Comparison of ENCODE assay signal across 28 cellular contexts in the genomic region with DNA sequence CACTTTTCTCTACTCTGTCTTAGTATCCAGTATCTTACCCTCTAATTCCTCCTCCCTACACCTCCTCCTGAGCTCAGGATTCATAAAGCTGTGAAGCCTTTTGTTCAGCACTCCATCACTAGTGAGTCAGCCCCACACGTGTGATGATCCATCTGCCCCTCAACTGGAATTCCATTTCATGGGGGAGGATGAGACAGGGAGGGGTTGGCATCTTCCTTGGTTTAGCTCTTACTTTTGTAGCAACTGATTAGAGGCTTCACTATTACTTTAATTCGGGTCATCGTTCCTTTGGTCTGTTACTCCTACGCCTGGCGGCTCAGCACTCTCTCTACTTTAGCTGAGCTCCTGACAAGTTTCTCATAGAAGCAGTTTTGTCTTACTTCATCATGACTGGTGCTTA. TPM values are rescaled to one million over a fixed set of nuclear protein-coding genes. Genes with fewer than 3 reads are reported as not detected.
A peak's percentile ranks its signal among the peaks of the same experiment; 100 is the strongest.
DNase-seq lines count a peak whose midpoint lies in the region; ATAC-seq, FAIRE-seq and TF ChIP-seq lines count a peak whose summit lies in the region.
"Had no signal": no experiment of that assay in that cellular context is flagged by ENCODE, and none has a peak within 500 bp of the region (broad histone marks: within the 10 kb centered on the region; RNA-seq: fewer than 3 reads in every experiment).

No MANE protein-coding gene starts in this region.

- H3K4me3 Mint-ChIP-seq in CD4-positive, alpha-beta memory T cell = no peak overlapping the region
- H3K4me3 Mint-ChIP-seq: brain; CD4-positive, alpha-beta T cell; stimulated activated naive B cell treated with anti-CD40 and anti-IgM and Interleukin-4, amounts not matched to agents 10 μg/mL and 1 μg/mL and 100 μg/mL, for 72 hours; T-helper 2 cell treated with Interferon-gamma antibody and Interleukin-4, amounts not matched to agents 5 μg/mL and 100 μg/mL, for 36 hours; WTC11 had no signal

- peaks cover 3% of the 10 kb centered on the region; the same call in 1 of the 2 replicates for H3K27me3 ChIP-seq in GM23248 (replicated peaks; ENCODE audit: insufficient read depth)
- no peaks in the 10 kb centered on the region for H3K27me3 ChIP-seq in neutrophil
- peaks cover 5% of the 10 kb centered on the region for H3K27me3 ChIP-seq in CD4-positive, alpha-beta memory T cell (ENCODE audit: insufficient read depth, low read length)
- no peaks in the 10 kb centered on the region for H3K27me3 ChIP-seq in hepatocyte
- H3K27me3 ChIP-seq: colonic mucosa, tibial artery had no signal

- DNase-seq in GM23248 = peak; percentile 4
- DNase-seq in RCC 7860 (ENCODE audit: low spot score) = peak; percentile 34
- DNase-seq in head of caudate nucleus = peak in 24 of 42 donors; percentile 4 to 65 (median 31)
- no peak for DNase-seq in CD4-positive, alpha-beta memory T cell
- DNase-seq in hepatocyte (ENCODE audit: low spot score) = no peak
- DNase-seq: activated CD4-positive, alpha-beta T cell treated with anti-CD3 and anti-CD28 coated beads, Interleukin-2, amount 50 U/mL, for 48 hours; activated CD8-positive, alpha-beta memory T cell treated with anti-CD3 and anti-CD28 coated beads, Interleukin-2, amount 50 U/mL, for 48 hours; activated effector memory CD4-positive, alpha-beta T cell treated with anti-CD3 and anti-CD28 coated beads, Interleukin-2, amount 50 U/mL, for 16 hours; CD4-positive, alpha-beta T cell; colonic mucosa; DMS79 treated with DMSO at 0.1 percent for 48 hours; esophagus squamous epithelium; left colon; MM.1S; NCI-H146; NCI-H2171; NCI-H524 treated with DMSO at 0.1 percent for 48 hours; stimulated activated CD4-positive, alpha-beta T cell treated with anti-CD3 and anti-CD28 coated beads, Interleukin-2, amount 100 ng/mL, for 48 hours; stimulated activated naive B cell treated with anti-CD40 and anti-IgM and Interleukin-4, amounts not matched to agents 10 μg/mL and 1 μg/mL and 100 μg/mL, for 72 hours; tibial artery had no signal

- TF ChIP-seq CTCF in neutrophil (IDR thresholded peaks at IDR 0.05) (no peak), hepatocyte (IDR thresholded peaks at IDR 0.05; ENCODE audit: poor library complexity) (no peak)

- no peak overlapping the region for H3K9ac ChIP-seq in GM23248

- H3K36me3 ChIP-seq in GM23248 (ENCODE audit: low read depth) (no peaks in the 10 kb centered on the region), neutrophil (peaks cover 36% of the 10 kb centered on the region), hepatocyte (replicated peaks; ENCODE audit: insufficient read depth, low read depth) (no peaks in the 10 kb centered on the region)
- H3K36me3 ChIP-seq in CD4-positive, alpha-beta memory T cell (ENCODE audit: insufficient read depth, low read length) = no peaks in the 10 kb centered on the region
- H3K36me3 ChIP-seq: colonic mucosa, esophagus squamous epithelium, tibial artery had no signal

- in situ Hi-C loops in GM23248 (cut with MboI) = no loop called here

- H2AFZ ChIP-seq in GM23248 = no peak overlapping the region
- H2AFZ ChIP-seq in hepatocyte = no peak overlapping the region

- H3K79me2 ChIP-seq in GM23248 (ENCODE audit: insufficient read depth) (no peaks in the 10 kb centered on the region), hepatocyte (no peaks in the 10 kb centered on the region)

- H3K9me3 ChIP-seq in GM23248 (ENCODE audit: low read depth) = no peaks in the 10 kb centered on the region
- H3K9me3 ChIP-seq in neutrophil = no peaks in the 10 kb centered on the region
- H3K9me3 ChIP-seq in CD4-positive, alpha-beta memory T cell (ENCODE audit: control insufficient read depth in 1 of 2, low read length in 2 of 2) = no peaks in the 10 kb centered on the region
- no peaks in the 10 kb centered on the region for H3K9me3 ChIP-seq in hepatocyte (ENCODE audit: low read depth)
- H3K9me3 ChIP-seq: colonic mucosa, esophagus squamous epithelium, tibial artery had no signal

- H3K9me2 ChIP-seq in GM23248 (ENCODE audit: insufficient read depth) (no peaks in the 10 kb centered on the region), hepatocyte (replicated peaks; ENCODE audit: insufficient read depth) (no peaks in the 10 kb centered on the region)

- H3K4me3 ChIP-seq in GM23248 = no peak overlapping the region
- peak overlapping the region; percentile 53 to 74 for H3K4me3 ChIP-seq in neutrophil (ENCODE audit: low read depth in 1 of 2, low read length in 1 of 2)
- no peak overlapping the region for H3K4me3 ChIP-seq in CD4-positive, alpha-beta memory T cell (ENCODE audit: low read length in 2 of 2)
- no peak overlapping the region for H3K4me3 ChIP-seq in hepatocyte
- H3K4me3 ChIP-seq: colonic mucosa, esophagus squamous epithelium, tibial artery had no signal

- H3K4me2 ChIP-seq in GM23248 (ENCODE audit: unreplicated experiment) = no peak overlapping the region
- no peak overlapping the region for H3K4me2 ChIP-seq in hepatocyte

- H3K36me3 Mint-ChIP-seq in CD4-positive, alpha-beta memory T cell = peaks cover 2 to 3% of the 10 kb centered on the region in 2 donors
- H3K36me3 Mint-ChIP-seq: brain; stimulated activated naive B cell treated with anti-CD40 and anti-IgM and Interleukin-4, amounts not matched to agents 10 μg/mL and 1 μg/mL and 100 μg/mL, for 72 hours had no signal

- CTCF ChIA-PET in CD4-positive, alpha-beta memory T cell (lab: Charles Lee; ENCODE audit: partially characterized antibody) = no interaction called here

- intact Hi-C loops in head of caudate nucleus (cut with DNase I) = no loop called here
- intact Hi-C loops in CD4-positive, alpha-beta memory T cell (cut with micrococcal nuclease) = no loop called here

- no peaks in the 10 kb centered on the region for H3F3A ChIP-seq in GM23248 (ENCODE audit: insufficient read depth)

- TF ChIP-seq POLR2A in GM18505 (IDR thresholded peaks at IDR 0.05; ENCODE audit: borderline replicate concordance, extremely low read depth, insufficient read depth, insufficient read length) = no peak

- POLR2A ChIA-PET in CD4-positive, alpha-beta memory T cell (lab: Charles Lee; ENCODE audit: partially characterized antibody) = no interaction called here

- ATAC-seq in GM18505 (IDR thresholded peaks at IDR 0.05; ENCODE audit: unreplicated experiment) (no peak), HG03439 (IDR thresholded peaks at IDR 0.05; ENCODE audit: unreplicated experiment) (no peak)
- ATAC-seq: stimulated activated naive B cell treated with anti-CD40 and anti-IgM and Interleukin-4, amounts not matched to agents 10 μg/mL and 1 μg/mL and 100 μg/mL, for 72 hours; WTC11 had no signal

- H4K20me1 ChIP-seq in GM23248 (ENCODE audit: insufficient read depth) (no peaks in the 10 kb centered on the region), hepatocyte (ENCODE audit: insufficient read depth, poor library complexity, severe bottlenecking) (no peaks in the 10 kb centered on the region)

- peaks cover 0 to 2% (median 0%) of the 10 kb centered on the region in 8 donors for H3K9me3 Mint-ChIP-seq in CD4-positive, alpha-beta memory T cell
- H3K9me3 Mint-ChIP-seq: CD4-positive, alpha-beta T cell; T-helper 2 cell treated with Interferon-gamma antibody and Interleukin-4, amounts not matched to agents 5 μg/mL and 100 μg/mL, for 36 hours had no signal

- peaks cover 17 to 33% of the 10 kb centered on the region in 2 donors for H3K27me3 Mint-ChIP-seq in CD4-positive, alpha-beta memory T cell

- H3K27ac ChIP-seq in GM23248 (no peak overlapping the region), neutrophil (peak overlapping the region; percentile 95), hepatocyte (no peak overlapping the region)
- no peak overlapping the region for H3K27ac ChIP-seq in CD4-positive, alpha-beta memory T cell (ENCODE audit: low read depth, low read length)
- H3K27ac ChIP-seq: colonic mucosa, esophagus squamous epithelium, tibial artery had no signal

- H3K4me1 Mint-ChIP-seq in CD4-positive, alpha-beta memory T cell = no peaks in the 10 kb centered on the region
- H3K4me1 Mint-ChIP-seq: brain; stimulated activated naive B cell treated with anti-CD40 and anti-IgM and Interleukin-4, amounts not matched to agents 10 μg/mL and 1 μg/mL and 100 μg/mL, for 72 hours had no signal

- WGBS in GM23248 (ENCODE audit: low coverage in 1 of 2, low lambda C conversion rate in 2 of 2, missing lambda C conversion rate in 2 of 2), 2 experiments = 59% methylated on average over 5 of the region's 5 CpGs
- 86% methylated on average over 5 of the region's 5 CpGs for WGBS in hepatocyte (ENCODE audit: low lambda C conversion rate, missing lambda C conversion rate)

- H3K27ac Mint-ChIP-seq in CD4-positive, alpha-beta memory T cell = no peak overlapping the region
- H3K27ac Mint-ChIP-seq: brain; CD4-positive, alpha-beta T cell; stimulated activated naive B cell treated with anti-CD40 and anti-IgM and Interleukin-4, amounts not matched to agents 10 μg/mL and 1 μg/mL and 100 μg/mL, for 72 hours; T-helper 2 cell treated with Interferon-gamma antibody and Interleukin-4, amounts not matched to agents 5 μg/mL and 100 μg/mL, for 36 hours; WTC11 had no signal

- H3K4me1 ChIP-seq in GM23248 (ENCODE audit: insufficient read depth) (no peaks in the 10 kb centered on the region), neutrophil (ENCODE audit: control insufficient read depth in 1 of 2, insufficient read depth in 1 of 2, low read depth in 1 of 2, low read length in 1 of 2) (peaks cover 48 to 70% of the 10 kb centered on the region in 2 experiments), hepatocyte (ENCODE audit: insufficient read depth) (no peaks in the 10 kb centered on the region)
- H3K4me1 ChIP-seq in CD4-positive, alpha-beta memory T cell (ENCODE audit: insufficient read depth, low read length) = no peaks in the 10 kb centered on the region
- H3K4me1 ChIP-seq: colonic mucosa, esophagus squamous epithelium, tibial artery had no signal

- FAIRE-seq in RCC 7860 (lab: Jason Lieb, UNC) = no peak
- FAIRE-seq: GM12891 had no signal

RNA-seq across cellular contexts. Expression of gene BTNL8, which starts 11.8 kb away (rescaled TPM):
- not detected in 2 replicates for total RNA-seq in GM23248 (2014; rRNA removed; shearing (Covaris generic))
- polyA plus RNA-seq in GM23248 (2016; fragmentation: Nextera tagmentation; extraction: Ambion mirVana) (not detected in 2 replicates), hepatocyte (9.8 and 12.5 TPM in 2 replicates)
- total RNA-seq in CD4-positive, alpha-beta memory T cell = not detected
- not detected for polyA plus RNA-seq in CD4-positive, alpha-beta memory T cell
- total RNA-seq in hepatocyte = 19.1 and 22.0 TPM in 2 replicates
- total RNA-seq: CD4-positive, alpha-beta T cell; H4 had no signal

RNA-seq across cellular contexts. Expression of gene ZFP62, which starts 49.7 kb away (rescaled TPM):
- 6.1 and 13.6 TPM in 2 replicates for total RNA-seq in GM23248 (2014; rRNA removed; shearing (Covaris generic))
- 9.4 and 13.0 TPM in 2 replicates for polyA plus RNA-seq in GM23248 (2016; fragmentation: Nextera tagmentation; extraction: Ambion mirVana)
- 10 to 100 TPM; 71.1 to 71.7 TPM for total RNA-seq in CD4-positive, alpha-beta memory T cell
- 10 to 100 TPM; 11.4 to 21.1 TPM for polyA plus RNA-seq in CD4-positive, alpha-beta memory T cell
- total RNA-seq in hepatocyte = 30.0 and 31.7 TPM in 2 replicates
- 13.5 and 18.0 TPM in 2 replicates for polyA plus RNA-seq in hepatocyte

Comparison
In these comparisons a context has a peak if more than half of its experiments do, and no peak if none do; other contexts are left out.
1. DNase-seq: peak in GM23248 (single experiment), RCC 7860 (single experiment) and head of caudate nucleus (24 of 42); none in CD4-positive, alpha-beta memory T cell (0 of 5) and hepatocyte (single experiment).
2. H3K4me3 ChIP-seq: peak in neutrophil (2 of 2); none in GM23248 (single experiment), CD4-positive, alpha-beta memory T cell (0 of 2) and hepatocyte (single experiment).
3. RNA of gene BTNL8, which starts 11.8 kb away (total RNA-seq): 19.1 to 22.0 TPM in hepatocyte; not detected in GM23248 and not detected in CD4-positive, alpha-beta memory T cell; every median in the first group is over 10 times any median in the second.